ENCODE assay signal across 8 cellular contexts in the genomic region with DNA sequence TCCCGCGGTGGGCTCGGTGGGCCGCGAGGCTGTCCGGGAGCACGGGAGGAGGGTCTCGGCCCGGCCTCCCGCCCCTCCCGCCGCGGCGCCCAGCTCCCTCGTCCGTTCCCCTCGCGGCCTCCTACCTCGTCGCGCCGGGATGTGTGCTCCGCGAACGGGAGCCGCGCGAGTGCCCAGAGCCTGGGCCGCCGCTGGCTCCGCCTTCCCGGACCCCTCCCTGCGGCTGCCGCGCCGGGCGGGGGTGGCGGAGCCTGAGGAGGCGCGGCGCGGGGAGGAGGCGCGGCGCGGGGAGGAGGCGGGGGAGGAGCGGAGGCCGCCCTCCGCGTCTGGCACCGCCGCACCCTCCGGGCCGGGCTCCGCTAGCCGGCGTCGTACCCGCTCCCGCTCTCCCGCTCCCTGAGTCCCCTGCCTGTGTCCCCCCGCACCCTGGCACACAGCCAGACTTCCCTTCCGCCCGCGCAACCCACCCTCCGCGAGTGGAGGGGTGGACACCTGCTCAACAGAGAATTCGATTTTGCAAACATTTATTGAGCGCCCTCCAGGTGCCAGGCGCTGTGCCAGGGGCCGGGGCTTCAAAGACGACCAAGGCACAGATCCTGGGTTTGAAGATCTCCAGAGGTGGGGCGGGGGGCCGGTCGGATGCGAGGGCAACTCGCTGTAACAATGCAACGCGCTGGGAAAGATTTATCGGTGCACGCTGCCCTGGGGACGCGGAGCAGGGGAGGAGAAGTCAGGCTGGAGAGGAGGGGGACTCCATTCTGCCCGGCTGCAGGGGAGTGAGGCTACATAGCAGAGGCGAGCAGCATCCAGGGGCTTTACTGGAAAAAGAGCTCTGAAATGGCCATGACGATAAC. TPM values are rescaled to one million over a fixed set of nuclear protein-coding genes. Genes with fewer than 3 reads are reported as not detected.
DNase-seq lines count a peak whose midpoint lies in the region; ATAC-seq, FAIRE-seq and TF ChIP-seq lines count a peak whose summit lies in the region.

Gene MPP3, minus strand, starts transcription at position 171 of the 854 bp plus-strand sequence. CDS start 1,240 bp downstream, outside the sequence.

- H3K27me3 ChIP-seq in K562 (ENCODE audit: control insufficient read depth in 2 of 2, insufficient read depth in 2 of 2, low read length in 2 of 2): peaks cover 0 to 10% of the 10 kb centered on the region in 2 experiments; a peak in 1 of 5 replicates
- no peaks in the 10 kb centered on the region for H3K27me3 ChIP-seq in hepatocyte
- peaks cover 0 to 2% (median 0%) of the 10 kb centered on the region in 3 donors for H3K27me3 ChIP-seq in psoas muscle (ENCODE audit: insufficient read depth in 3 of 3, low read length in 2 of 3)

- no peak for TF ChIP-seq EP300 in K562 (IDR thresholded peaks at IDR 0.05; ENCODE audit: low read length)

- 16% methylated on average over 34 of the region's 87 CpGs for WGBS in K562 (ENCODE audit: insufficient coverage, low coverage, missing lambda C conversion rate)
- 5% methylated on average over 21 of the region's 87 CpGs for WGBS in hepatocyte (ENCODE audit: low lambda C conversion rate, missing lambda C conversion rate)
- 2 to 4% (median 3%) methylated on average over 36 to 84 of the region's 87 CpGs for WGBS in psoas muscle, 3 donors

- in situ Hi-C loops in K562 (cut with MboI): no loop called here

- H4K20me1 ChIP-seq in K562 (replicated peaks; ENCODE audit: control insufficient read depth, insufficient read depth, low read length) (no peaks in the 10 kb centered on the region; the same call in 1 of the 2 replicates), hepatocyte (ENCODE audit: insufficient read depth, poor library complexity, severe bottlenecking) (no peaks in the 10 kb centered on the region)

- peak; percentile 87 for DNase-seq in Calu3
- DNase-seq in LNCaP clone FGC (ENCODE audit: low read depth): no peak
- peak; percentile 21 to 58 (median 32) for DNase-seq in T-helper 1 cell
- peak; percentile 83 to 97 (median 95) for DNase-seq in K562 (ENCODE audit: extremely low read depth in 1 of 4, low spot score in 3 of 4)
- peak; percentile 92 for DNase-seq in hepatocyte (ENCODE audit: low spot score)
- peak; percentile 70 to 72 for DNase-seq in psoas muscle

- CTCF ChIA-PET in Calu3 (lab: Charles Lee): interaction anchor here (1.2 kb wide), 1 partner anchor 13 kb away, joined by 6 read pairs; no protein-coding TSS in a partner anchor
- CTCF ChIA-PET in K562 (lab: Yijun Ruan, JAX; ENCODE audit: low intra/inter-chr PET ratio): no interaction called here

- peaks cover 5 to 22% of the 10 kb centered on the region in 2 experiments for H3K4me1 ChIP-seq in K562 (replicated peaks in 1 of 2; ENCODE audit: control insufficient read depth in 2 of 2, insufficient read depth in 2 of 2, low read length in 2 of 2)
- peaks cover 7% of the 10 kb centered on the region for H3K4me1 ChIP-seq in hepatocyte (ENCODE audit: insufficient read depth)
- H3K4me1 ChIP-seq in psoas muscle: peaks cover 4% of the 10 kb centered on the region

- H3K36me3 ChIP-seq in K562 (ENCODE audit: control insufficient read depth, insufficient read depth, low read length) (no peaks in the 10 kb centered on the region), hepatocyte (replicated peaks; ENCODE audit: insufficient read depth, low read depth) (no peaks in the 10 kb centered on the region), psoas muscle (ENCODE audit: insufficient read depth in 1 of 2, low read depth in 1 of 2) (peaks cover 0 to 22% of the 10 kb centered on the region in 2 donors)

- intact Hi-C loops in Calu3 (cut with micrococcal nuclease; ENCODE audit: unreplicated experiment): no loop called here
- intact Hi-C loops in K562 (cut with micrococcal nuclease): no loop called here
- intact Hi-C loops in psoas muscle (cut with DNase I): loop anchor here in 1 of 2 donors (5.0 kb wide), 1 partner anchor 51 kb away; the partner anchor contains the start of gene CFAP97D1

- peaks cover 8% of the 10 kb centered on the region for H3K27me3 Mint-ChIP-seq in Calu3 (ENCODE audit: unreplicated experiment)

- H3K79me2 ChIP-seq in K562 (ENCODE audit: control insufficient read depth, insufficient read depth, low read length): no peaks in the 10 kb centered on the region
- H3K79me2 ChIP-seq in hepatocyte: no peaks in the 10 kb centered on the region

- peak within 1 kb of the TSS; percentile 55; the same call in 2 of the 3 replicates for H3K27ac ChIP-seq in K562 (ENCODE audit: extremely low read depth, low read depth, low read length)
- peak within 1 kb of the TSS; percentile 69 for H3K27ac ChIP-seq in hepatocyte
- H3K27ac ChIP-seq in psoas muscle: peak within 1 kb of the TSS; percentile 30

- H3K4me3 ChIP-seq in LNCaP clone FGC (ENCODE audit: low read depth, low read length) (peak within 1 kb of the TSS; percentile 73), K562 (peak within 1 kb of the TSS; percentile 61), hepatocyte (peak within 1 kb of the TSS; percentile 91), psoas muscle (peak within 1 kb of the TSS; percentile 79)

- peak; percentile 99 for ATAC-seq in K562
- peak; percentile 81 to 90 (median 84) for ATAC-seq in psoas muscle
- ATAC-seq in GM19351 (IDR thresholded peaks at IDR 0.05; ENCODE audit: unreplicated experiment): no peak
- ATAC-seq in HG03442 (IDR thresholded peaks at IDR 0.05; ENCODE audit: unreplicated experiment): no peak

- no peaks in the 10 kb centered on the region for H3K9me3 Mint-ChIP-seq in Calu3 (ENCODE audit: low read depth, unreplicated experiment)

- H3K27ac Mint-ChIP-seq in Calu3 (ENCODE audit: unreplicated experiment): peak within 1 kb of the TSS; percentile 69

- H3K9me3 ChIP-seq in K562 (replicated peaks; ENCODE audit: control insufficient read depth, insufficient read depth, low read depth, low read length): peaks cover 5% of the 10 kb centered on the region
- no peaks in the 10 kb centered on the region for H3K9me3 ChIP-seq in hepatocyte (ENCODE audit: low read depth)
- no peaks in the 10 kb centered on the region for H3K9me3 ChIP-seq in psoas muscle

- H2AFZ ChIP-seq in K562 (ENCODE audit: low read depth, low read length) (peak within 1 kb of the TSS; percentile 92), hepatocyte (peak within 1 kb of the TSS; percentile 98)

- TF ChIP-seq POLR2A in K562 (conservative IDR thresholded peaks at IDR 0.05): no peak; the same call in 1 of the 2 replicates

- H3K9me2 ChIP-seq in hepatocyte (replicated peaks; ENCODE audit: insufficient read depth): no peaks in the 10 kb centered on the region

- POLR2A ChIA-PET in K562 (lab: Yijun Ruan, JAX): interaction anchor here (1.6 kb wide), 1 partner anchor 10 kb away, joined by 3 read pairs; no protein-coding TSS in a partner anchor

- TF ChIP-seq RAD21 in K562 (CRISPR knock-in tag; conservative IDR thresholded peaks at IDR 0.05 in 1 of 2, IDR thresholded peaks at IDR 0.05 in 1 of 2): no peak

- no peaks in the 10 kb centered on the region for H3K9me1 ChIP-seq in K562 (ENCODE audit: control insufficient read depth, insufficient read depth, low read length)

- H3K36me3 Mint-ChIP-seq in Calu3 (ENCODE audit: insufficient read depth, unreplicated experiment): peaks cover 40% of the 10 kb centered on the region

- TF ChIP-seq CTCF in Calu3 (IDR thresholded peaks at IDR 0.05; ENCODE audit: unreplicated experiment) (no peak), LNCaP clone FGC (IDR thresholded peaks at IDR 0.05; ENCODE audit: control insufficient read depth, extremely low read depth, insufficient read depth) (no peak), K562 (IDR thresholded peaks at IDR 0.05 in 2 of 3, conservative IDR thresholded peaks at IDR 0.05 in 1 of 3; ENCODE audit: insufficient read depth in 2 of 3, low read depth in 1 of 3, low read length in 3 of 3) (no peak), hepatocyte (IDR thresholded peaks at IDR 0.05; ENCODE audit: poor library complexity) (no peak), psoas muscle (IDR thresholded peaks at IDR 0.05) (no peak)

- peak within 1 kb of the TSS; percentile 75 for H3K4me3 Mint-ChIP-seq in Calu3 (ENCODE audit: low read depth, unreplicated experiment)

- peak within 1 kb of the TSS; percentile 51 to 90; a peak in 3 of 4 replicates for H3K9ac ChIP-seq in K562 (ENCODE audit: insufficient read depth in 1 of 2, low read depth in 2 of 2, low read length in 2 of 2)

- no peak for FAIRE-seq in K562 (lab: Jason Lieb, UNC)

- peaks cover 15% of the 10 kb centered on the region for H3K4me1 Mint-ChIP-seq in Calu3 (ENCODE audit: low read depth, unreplicated experiment)

- H3K4me2 ChIP-seq in K562 (ENCODE audit: insufficient read depth, low read length) (peak within 1 kb of the TSS; percentile 63), hepatocyte (peak within 1 kb of the TSS; percentile 99)

- BruUV-seq in Calu3 (replicated peaks; lab: Mats Ljungman, UMichigan) (no TSS peak), K562 (replicated peaks; lab: Mats Ljungman, UMichigan) (no TSS peak)

TF ChIP-seq in K562, 482 proteins besides CTCF, POLR2A, EP300 and RAD21 (continues in another document):
- TF ChIP-seq ATF1 (CRISPR knock-in tag; IDR thresholded peaks at IDR 0.05) (no peak), ATF1 (tag; IDR thresholded peaks at IDR 0.05) (no peak), ZFP30 (CRISPR knock-in tag; IDR thresholded peaks at IDR 0.05; ENCODE audit: borderline replicate concordance) (no peak)

RNA-seq across cellular contexts. Expression of gene MPP3, which starts in this region (rescaled TPM):
- total RNA-seq in Calu3 (2022) (19.9 and 21.9 TPM in 2 replicates), K562 (2014; rRNA removed) (6.0 and 10.4 TPM in 2 replicates), K562 (2014; rRNA removed; fragmentation: Illumina TruSeq; extraction: Trizol) (3.1 TPM in 2 replicates), K562 (2015; rRNA removed; fragmentation: Illumina TruSeq; extraction: Trizol) (2.2 and 2.9 TPM in 2 replicates), K562 (2021) (5.1 and 5.9 TPM in 2 replicates), hepatocyte (2.1 and 3.2 TPM in 2 replicates), psoas muscle (1 to 10 TPM; 1.4 to 2.0 (median 1.5) TPM)
- 39.6 and 62.5 TPM in 2 replicates for total RNA-seq in K562 (2011; cell fraction: chromatin; rRNA removed; ENCODE audit: low replicate concordance)
- 26.3 and 31.2 TPM in 2 replicates for total RNA-seq in K562 (2011; cell fraction: nucleolus; rRNA removed)
- 35.3 and 39.0 TPM in 2 replicates for total RNA-seq in K562 (2011; cell fraction: nucleoplasm; rRNA removed)
- polyA plus RNA-seq in K562 (2011; rRNA removed) (5.3 and 6.2 TPM in 2 replicates), K562 (2014; fragmentation: Illumina TruSeq; extraction: Trizol) (4.1 and 4.5 TPM in 2 replicates), K562 (2014; fragmentation: Nextera tagmentation; extraction: Ambion mirVana) (1 to 10 TPM in 1 of 2 experiments, under 1 TPM in 1; 0.41 to 1.1 TPM), K562 (2014; rRNA removed) (5.3 and 5.4 TPM in 2 replicates), hepatocyte (5.1 and 10.9 TPM in 2 replicates), psoas muscle (1 to 10 TPM; 1.0 to 1.6 (median 1.4) TPM)
- polyA plus RNA-seq in K562 (2011; cell fraction: cytosol; rRNA removed): 4.4 and 7.6 TPM in 2 replicates
- polyA plus RNA-seq in K562 (2011; cell fraction: nucleus; rRNA removed): 21.3 and 32.5 TPM in 2 replicates
- polyA plus RNA-seq in K562 (2012): 2.0 and 2.7 TPM in 2 replicates
- polyA minus RNA-seq in K562 (2011; rRNA and poly(A)+ RNA removed): 3.9 and 7.3 TPM in 2 replicates
- 3.1 and 5.0 TPM in 2 replicates for polyA minus RNA-seq in K562 (2011; cell fraction: cytosol; rRNA and poly(A)+ RNA removed)
- polyA minus RNA-seq in K562 (2011; cell fraction: nucleus; rRNA and poly(A)+ RNA removed): 8.9 and 9.3 TPM in 2 replicates

Comparison
In these comparisons a context has a peak if more than half of its experiments do, and no peak if none do; other contexts are left out.
1. ATAC-seq: peak in K562 (single experiment) and psoas muscle (4 of 4); none in GM19351 (single experiment) and HG03442 (single experiment).
2. Peak in every context shown above with its lines, with median percentiles within 50 percentile points of each other: H3K4me3 ChIP-seq and H3K27ac ChIP-seq.